8 cellular contexts compared by ENCODE assay signal in genomic region chr17:28661635-28662526, GRCh38. TPM values are rescaled to one million over a fixed set of nuclear protein-coding genes. Genes with fewer than 3 reads are reported as not detected.
DNase-seq lines count a peak whose midpoint lies in the region; ATAC-seq and TF ChIP-seq lines count a peak whose summit lies in the region.

Gene SDF2, minus strand, starts transcription at chr17:28661906. Its CDS starts 30 bp downstream, at chr17:28661876.
Gene SUPT6H, plus strand, starts transcription at chr17:28662205. Its CDS starts 11,197 bp downstream, at chr17:28673402.

- DNase-seq in BE2C (peak; percentile 85), NCI-H510A treated with DMSO at 0.1 percent for 48 hours (lab: John Stamatoyannopoulos, UW) (peak; percentile 93), cerebellum (ENCODE audit: low spot score) (peak; percentile 96), kidney tubule cell (ENCODE audit: low spot score) (peak; percentile 85)
- peak; percentile 94 to 95 for DNase-seq in activated CD4-positive, alpha-beta T cell treated with anti-CD3 and anti-CD28 coated beads for 24 hours (ENCODE audit: low read depth in 2 of 2)
- DNase-seq in stimulated activated CD4-positive, alpha-beta T cell treated with anti-CD3 and anti-CD28 coated beads, Interleukin-1b, Interleukin-23, amount 100 ng/mL, for 24 hours (ENCODE audit: low read depth in 4 of 4, low spot score in 1 of 4) = peak; percentile 92 to 96 (median 94)

- H3K27me3 ChIP-seq in BE2C = no peaks in the 10 kb centered on the region

- H3K4me1 ChIP-seq in BE2C = no peaks in the 10 kb centered on the region

- H3K36me3 ChIP-seq in BE2C = peaks cover 4% of the 10 kb centered on the region; the same call in 1 of the 2 replicates

- H3K9me3 ChIP-seq in BE2C = no peaks in the 10 kb centered on the region

- peak within 1 kb of the TSS; percentile 93 for H3K4me3 ChIP-seq in BE2C (ENCODE audit: low read depth, low read length)

- peak; percentile 91 for TF ChIP-seq POLR2A in GM19099 (IDR thresholded peaks at IDR 0.05; ENCODE audit: extremely low read depth, insufficient read length, low read depth)

- ATAC-seq in HG03432 (IDR thresholded peaks at IDR 0.05; ENCODE audit: unreplicated experiment) = peak; percentile 88

- TF ChIP-seq CTCF in BE2C (IDR thresholded peaks at IDR 0.05; ENCODE audit: low read depth, low read length) = no peak

RNA-seq across cellular contexts. Expression of gene SDF2, which starts in this region (rescaled TPM):
- polyA plus RNA-seq in BE2C (2012; ENCODE audit: insufficient read depth, insufficient read length, low read depth) = 43.8 TPM
- 26.9 TPM for total RNA-seq in cerebellum

RNA-seq across cellular contexts. Expression of gene SUPT6H, which starts in this region (rescaled TPM):
- polyA plus RNA-seq in BE2C (2012; ENCODE audit: insufficient read depth, insufficient read length, low read depth) = 45.4 TPM
- total RNA-seq in cerebellum = 47.2 TPM

Comparison
In these comparisons a context has a peak if more than half of its experiments do, and no peak if none do; other contexts are left out.
1. Peak in every context shown above with its lines: DNase-seq, ATAC-seq and H3K4me3 ChIP-seq.